ENCODE assay signal across 11 cellular contexts in genomic region chr14:51889851-51890250, GRCh38. TPM values are rescaled to one million over a fixed set of nuclear protein-coding genes. Genes with fewer than 3 reads are reported as not detected.
DNase-seq lines count a peak whose midpoint lies in the region; TF ChIP-seq lines count a peak whose summit lies in the region.
"Had no signal": no experiment of that assay in that cellular context is flagged by ENCODE, and none has a peak within 500 bp of the region (broad histone marks: within the 10 kb centered on the region; RNA-seq: fewer than 3 reads in every experiment).

No MANE protein-coding gene starts in this region.

- H3K9me3 Mint-ChIP-seq in T-helper 2 cell treated with Interferon-gamma antibody and Interleukin-4, amounts not matched to agents 5 μg/mL and 100 μg/mL, for 36 hours, result no peaks in the 10 kb centered on the region
- H3K9me3 Mint-ChIP-seq in endodermal cell, result no peaks in the 10 kb centered on the region
- peaks cover 4% of the 10 kb centered on the region for H3K9me3 Mint-ChIP-seq in stimulated activated naive CD8-positive, alpha-beta T cell treated with anti-CD3 and anti-CD28 coated beads, Interleukin-15, Interleukin-2, amounts not matched to agents 100 ng/mL and 50 ng/mL, for 24 hours

- H3K9me3 ChIP-seq in mammary epithelial cell (replicated peaks; ENCODE audit: insufficient read depth, low read length) (no peaks in the 10 kb centered on the region), breast epithelium (no peaks in the 10 kb centered on the region), endodermal cell (ENCODE audit: control insufficient read depth, low read length) (no peaks in the 10 kb centered on the region)
- H3K9me3 ChIP-seq: sigmoid colon had no signal

- H4K20me1 ChIP-seq in mammary epithelial cell (ENCODE audit: insufficient read depth, low read length), result no peaks in the 10 kb centered on the region

- no peak for TF ChIP-seq CTCF in mammary epithelial cell (conservative IDR thresholded peaks at IDR 0.05 in 1 of 2, IDR thresholded peaks at IDR 0.05 in 1 of 2; ENCODE audit: extremely low read depth in 1 of 2, insufficient read depth in 1 of 2, low read depth in 1 of 2, low read length in 2 of 2)
- no peak for TF ChIP-seq CTCF in breast epithelium (IDR thresholded peaks at IDR 0.05)
- no peak for TF ChIP-seq CTCF in endodermal cell (conservative IDR thresholded peaks at IDR 0.05)

- H3K27ac Mint-ChIP-seq in T-helper 2 cell treated with Interferon-gamma antibody and Interleukin-4, amounts not matched to agents 5 μg/mL and 100 μg/mL, for 36 hours, result peak overlapping the region; percentile 56
- no peak overlapping the region for H3K27ac Mint-ChIP-seq in endodermal cell
- peak overlapping the region; percentile 70 for H3K27ac Mint-ChIP-seq in stimulated activated naive CD8-positive, alpha-beta T cell treated with anti-CD3 and anti-CD28 coated beads, Interleukin-15, Interleukin-2, amounts not matched to agents 100 ng/mL and 50 ng/mL, for 24 hours

- H3K36me3 ChIP-seq in mammary epithelial cell (ENCODE audit: insufficient read depth, low read length) (no peaks in the 10 kb centered on the region), breast epithelium (no peaks in the 10 kb centered on the region), endodermal cell (ENCODE audit: control insufficient read depth, insufficient read depth, low read length) (no peaks in the 10 kb centered on the region)
- H3K36me3 ChIP-seq: sigmoid colon had no signal

- intact Hi-C loops in mammary epithelial cell (cut with micrococcal nuclease) (no loop called here), breast epithelium (cut with DNase I; ENCODE audit: low total_unique reads) (loop anchor here (5.0 kb wide), 1 partner anchor 668 kb away; no protein-coding TSS in a partner anchor)

- BruUV-seq in mammary epithelial cell (replicated peaks; lab: Mats Ljungman, UMichigan), result no TSS peak

- no peaks in the 10 kb centered on the region for H3K79me2 ChIP-seq in mammary epithelial cell (ENCODE audit: insufficient read depth, low read length)

- no peaks in the 10 kb centered on the region for H3K4me1 ChIP-seq in mammary epithelial cell (ENCODE audit: insufficient read depth, low read length)
- no peaks in the 10 kb centered on the region for H3K4me1 ChIP-seq in breast epithelium
- H3K4me1 ChIP-seq in endodermal cell (ENCODE audit: control insufficient read depth, insufficient read depth, low read length), result peaks cover 13% of the 10 kb centered on the region
- H3K4me1 ChIP-seq: sigmoid colon had no signal

- DNase-seq in mammary epithelial cell (peak; percentile 25), breast epithelium (ENCODE audit: low spot score in 2 of 2) (no peak), endodermal cell (no peak), NCI-H345 treated with DMSO at 0.1 percent for 48 hours (lab: John Stamatoyannopoulos, UW; ENCODE audit: unreplicated experiment) (no peak), SKM-1 treated with dmso at 0.1 percent for 144 hours (lab: John Stamatoyannopoulos, UW; ENCODE audit: unreplicated experiment) (no peak), mesenteric fat pad (ENCODE audit: low spot score) (no peak)
- no peak for DNase-seq in T-helper 2 cell treated with Interferon-gamma antibody and Interleukin-4, amounts not matched to agents 5 μg/mL and 100 μg/mL, for 36 hours (ENCODE audit: low spot score)
- DNase-seq: effector CD4-positive, alpha-beta T cell; NCI-H1694; sigmoid colon had no signal

- H3K4me2 ChIP-seq in mammary epithelial cell (ENCODE audit: insufficient read depth, low read depth, low read length), result no peak overlapping the region

- H3K27ac ChIP-seq in mammary epithelial cell (ENCODE audit: insufficient read depth, low read depth, low read length) (no peak overlapping the region), breast epithelium (no peak overlapping the region), endodermal cell (ENCODE audit: low read depth, low read length) (no peak overlapping the region)
- H3K27ac ChIP-seq: sigmoid colon had no signal

- dilution Hi-C loops in mammary epithelial cell (cut with HindIII; ENCODE audit: low sequenced_read_pairs), result no loop called here

- no peak overlapping the region for H3K4me3 ChIP-seq in mammary epithelial cell (replicated peaks in 1 of 3; ENCODE audit: insufficient read depth in 1 of 3, low read depth in 2 of 3, low read length in 3 of 3)
- no peak overlapping the region for H3K4me3 ChIP-seq in breast epithelium
- peak overlapping the region; percentile 25 for H3K4me3 ChIP-seq in endodermal cell (ENCODE audit: low read length)
- H3K4me3 ChIP-seq: sigmoid colon had no signal

- no peak for TF ChIP-seq POLR2A in breast epithelium (IDR thresholded peaks at IDR 0.05)

- H3K36me3 Mint-ChIP-seq in T-helper 2 cell treated with Interferon-gamma antibody and Interleukin-4, amounts not matched to agents 5 μg/mL and 100 μg/mL, for 36 hours (ENCODE audit: low read depth), result peaks cover 54% of the 10 kb centered on the region
- peaks cover 4% of the 10 kb centered on the region for H3K36me3 Mint-ChIP-seq in endodermal cell (ENCODE audit: low read depth)
- peaks cover 53% of the 10 kb centered on the region for H3K36me3 Mint-ChIP-seq in stimulated activated naive CD8-positive, alpha-beta T cell treated with anti-CD3 and anti-CD28 coated beads, Interleukin-15, Interleukin-2, amounts not matched to agents 100 ng/mL and 50 ng/mL, for 24 hours (ENCODE audit: low read depth)

- peaks cover 34% of the 10 kb centered on the region for H3K4me1 Mint-ChIP-seq in T-helper 2 cell treated with Interferon-gamma antibody and Interleukin-4, amounts not matched to agents 5 μg/mL and 100 μg/mL, for 36 hours (ENCODE audit: low read depth)
- H3K4me1 Mint-ChIP-seq in endodermal cell, result peaks cover 8% of the 10 kb centered on the region
- H3K4me1 Mint-ChIP-seq in stimulated activated naive CD8-positive, alpha-beta T cell treated with anti-CD3 and anti-CD28 coated beads, Interleukin-15, Interleukin-2, amounts not matched to agents 100 ng/mL and 50 ng/mL, for 24 hours (ENCODE audit: low read depth), result peaks cover 71% of the 10 kb centered on the region

- H2AFZ ChIP-seq in mammary epithelial cell (ENCODE audit: low read depth, low read length), result no peak overlapping the region

- no peaks in the 10 kb centered on the region for H3K27me3 Mint-ChIP-seq in T-helper 2 cell treated with Interferon-gamma antibody and Interleukin-4, amounts not matched to agents 5 μg/mL and 100 μg/mL, for 36 hours (ENCODE audit: low read depth)
- no peaks in the 10 kb centered on the region for H3K27me3 Mint-ChIP-seq in endodermal cell (ENCODE audit: insufficient read depth)
- no peaks in the 10 kb centered on the region for H3K27me3 Mint-ChIP-seq in stimulated activated naive CD8-positive, alpha-beta T cell treated with anti-CD3 and anti-CD28 coated beads, Interleukin-15, Interleukin-2, amounts not matched to agents 100 ng/mL and 50 ng/mL, for 24 hours

- H3K9ac ChIP-seq in mammary epithelial cell (ENCODE audit: insufficient read depth, low read length), result no peak overlapping the region
- H3K9ac ChIP-seq in endodermal cell (ENCODE audit: extremely low read depth, low read length, poor library complexity, severe bottlenecking), result no peak overlapping the region

- peak overlapping the region; percentile 37 for H3K4me3 Mint-ChIP-seq in T-helper 2 cell treated with Interferon-gamma antibody and Interleukin-4, amounts not matched to agents 5 μg/mL and 100 μg/mL, for 36 hours
- H3K4me3 Mint-ChIP-seq in endodermal cell, result no peak overlapping the region
- H3K4me3 Mint-ChIP-seq in stimulated activated naive CD8-positive, alpha-beta T cell treated with anti-CD3 and anti-CD28 coated beads, Interleukin-15, Interleukin-2, amounts not matched to agents 100 ng/mL and 50 ng/mL, for 24 hours, result no peak overlapping the region

- WGBS in mammary epithelial cell (ENCODE audit: low coverage, missing lambda C conversion rate), result 79% methylated on average over 2 of the region's 2 CpGs
- 95% methylated on average over 2 of the region's 2 CpGs; no CpG with 5 or more reads in 1 of the 2 experiments for WGBS in endodermal cell (ENCODE audit: insufficient coverage in 1 of 2, insufficient read length in 1 of 2), 2 experiments

- H3K27me3 ChIP-seq in mammary epithelial cell (ENCODE audit: insufficient read depth, low read length) (no peaks in the 10 kb centered on the region), breast epithelium (no peaks in the 10 kb centered on the region), endodermal cell (ENCODE audit: control insufficient read depth, insufficient read depth, low read length, poor library complexity, severe bottlenecking) (no peaks in the 10 kb centered on the region)
- H3K27me3 ChIP-seq: sigmoid colon had no signal

- in situ Hi-C loops in mammary epithelial cell (cut with MboI; ENCODE audit: low sequenced_read_pairs in 2 of 2), result no loop called here

- CTCF ChIA-PET in mammary epithelial cell (lab: Charles Lee; ENCODE audit: low non-redundant PET), result no interaction called here

RNA-seq across cellular contexts. Expression of gene GNG2, which starts 29.4 kb away (rescaled TPM):
- total RNA-seq in mammary epithelial cell, result 1 to 10 TPM; 2.7 to 6.8 TPM
- polyA plus RNA-seq in mammary epithelial cell, result 1.0 TPM
- not detected for polyA minus RNA-seq in mammary epithelial cell
- 100 to 1,000 TPM in 1 of 3 donors, 10 to 100 TPM in 2; 12.1 to 106 (median 15.1) TPM for total RNA-seq in breast epithelium
- total RNA-seq in endodermal cell, result 10 to 100 TPM; 47.9 to 51.6 TPM
- polyA plus RNA-seq in endodermal cell (2013, experiment 1 of 2), result 92.2 TPM
- polyA plus RNA-seq in endodermal cell (2013, experiment 2 of 2), result 85.9 TPM
- 135 TPM for total RNA-seq in mesenteric fat pad
